ENCODE assay signal across 8 cellular contexts in genomic region chr15:83092309-83092976, GRCh38. TPM values are rescaled to one million over a fixed set of nuclear protein-coding genes. Genes with fewer than 3 reads are reported as not detected.
A peak's percentile ranks its signal among the peaks of the same experiment; 100 is the strongest.
DNase-seq lines count a peak whose midpoint lies in the region; ATAC-seq and TF ChIP-seq lines count a peak whose summit lies in the region.

No MANE protein-coding gene starts in this region.

- peaks cover 7% of the 10 kb centered on the region for H3K27me3 ChIP-seq in transverse colon

- peak; percentile 40 for TF ChIP-seq POLR2A in transverse colon (IDR thresholded peaks at IDR 0.05)

- no peaks in the 10 kb centered on the region for H3K4me1 ChIP-seq in transverse colon

- no peak overlapping the region for H3K4me3 ChIP-seq in transverse colon

- DNase-seq in SIG-M5 treated with dmso at 0.1 percent for 504 hours (lab: John Stamatoyannopoulos, UW; ENCODE audit: unreplicated experiment) (peak; percentile 51), left cardiac atrium (peak; percentile 70), transverse colon (peak; percentile 36), DMS114 treated with DMSO at 0.1 percent for 48 hours (lab: John Stamatoyannopoulos, UW; ENCODE audit: unreplicated experiment) (no peak), NCI-H1930 (lab: John Stamatoyannopoulos, UW) (no peak)
- no peak for DNase-seq in activated CD8-positive, alpha-beta memory T cell treated with anti-CD3 and anti-CD28 coated beads for 24 hours

- ATAC-seq in GM18499 (IDR thresholded peaks at IDR 0.05; ENCODE audit: insufficient read depth, unreplicated experiment) (peak; percentile 56), HG02642 (IDR thresholded peaks at IDR 0.05; ENCODE audit: poor library complexity, unreplicated experiment) (peak; percentile 76), left cardiac atrium (peak; percentile 84 to 95)

- H3K27ac ChIP-seq in transverse colon = peak overlapping the region in 1 of 4 donors; percentile 39

- no peaks in the 10 kb centered on the region for H3K9me3 ChIP-seq in transverse colon

- TF ChIP-seq EP300 in transverse colon (IDR thresholded peaks at IDR 0.05; ENCODE audit: low read depth) = no peak

- intact Hi-C loops in left cardiac atrium (cut with DNase I) = no loop called here
- intact Hi-C loops in transverse colon (cut with DNase I; ENCODE audit: low total_unique reads) = no loop called here

- H3K36me3 ChIP-seq in transverse colon = no peaks in the 10 kb centered on the region

- in situ Hi-C loops in transverse colon (cut with MboI; ENCODE audit: low pct_ligation_motif_present in 1 of 4, low pct_unique_long_range_greater_than_20kb in 1 of 4, low sequenced_read_pairs in 3 of 4) = no loop called here

- TF ChIP-seq CTCF in transverse colon (IDR thresholded peaks at IDR 0.05) = no peak

- 60 to 92% methylated on average over 2 to 4 of the region's 4 CpGs for WGBS in transverse colon (ENCODE audit: low coverage in 1 of 2), 2 donors

RNA-seq across cellular contexts. Expression of gene TM6SF1, which starts 15.0 kb away (rescaled TPM):
- total RNA-seq in left cardiac atrium = 10 to 100 TPM; 19.0 to 33.0 TPM
- 1 to 10 TPM in 1 of 4 donors, under 1 TPM in 1, not detected in 2; 0.96 to 1.7 TPM for total RNA-seq in transverse colon

RNA-seq across cellular contexts. Expression of gene BTBD1, which starts 25.4 kb away (rescaled TPM):
- 100 to 1,000 TPM; 100 to 128 TPM for total RNA-seq in left cardiac atrium
- 10 to 100 TPM; 65.7 to 96.1 (median 74.1) TPM for total RNA-seq in transverse colon

Comparison
In these comparisons a context has a peak if more than half of its experiments do, and no peak if none do; other contexts are left out.
1. DNase-seq: peak in SIG-M5 treated with dmso at 0.1 percent for 504 hours (single experiment), left cardiac atrium (single experiment) and transverse colon (single experiment); none in DMS114 treated with DMSO at 0.1 percent for 48 hours (single experiment), NCI-H1930 (0 of 2) and activated CD8-positive, alpha-beta memory T cell treated with anti-CD3 and anti-CD28 coated beads for 24 hours (single experiment).
2. RNA of gene TM6SF1, which starts 15.0 kb away (total RNA-seq): 19.0 to 33.0 TPM in left cardiac atrium; 0.96 to 1.7 TPM in transverse colon; every median in the first group is over 4 times any median in the second.
3. Peak in every context shown above with its lines, with median percentiles within 50 percentile points of each other: ATAC-seq.